ENCODE assay signal across 12 cellular contexts in the genomic region with DNA sequence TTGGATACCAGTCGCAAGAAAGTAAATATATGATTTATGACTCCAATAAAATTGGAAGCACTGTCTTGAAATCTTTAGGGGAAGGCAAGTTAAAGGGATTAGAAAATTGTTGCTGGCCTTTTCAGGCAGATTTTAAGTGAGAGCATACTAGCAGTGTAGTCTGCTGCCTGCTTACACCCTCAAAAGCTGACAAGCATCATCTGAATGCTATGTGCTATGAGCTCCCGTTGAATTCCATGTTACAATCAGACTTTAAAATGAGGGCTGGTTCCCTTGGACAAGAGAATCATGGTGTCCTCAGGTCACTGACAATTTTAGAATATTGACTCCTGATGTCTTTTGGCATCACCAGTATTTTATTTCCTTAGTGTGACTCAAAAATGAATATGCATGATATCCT.
"Had no signal": no experiment of that assay in that cellular context is flagged by ENCODE, and none has a peak within 500 bp of the region (broad histone marks: within the 10 kb centered on the region; RNA-seq: fewer than 3 reads in every experiment).

No MANE protein-coding gene starts in this region.

- H3K36me3 ChIP-seq: colonic mucosa, neutrophil, tibial artery, uterus had no signal

- H3K27me3 ChIP-seq: colonic mucosa, neutrophil, tibial artery, uterus had no signal

- DNase-seq: activated CD4-positive, alpha-beta T cell treated with anti-CD3 and anti-CD28 coated beads, Interleukin-2, amount 10 ng/mL, durations not matched to agents 7 days and 5 days; activated naive CD4-positive, alpha-beta T cell treated with Interleukin-2 at 50 U/mL for 16 hours; colonic mucosa; foreskin melanocyte; kidney glomerular epithelial cell; retina; stimulated activated CD4-positive, alpha-beta T cell treated with anti-CD3 and anti-CD28 coated beads, Interleukin-2, amount 100 ng/mL, for 48 hours; stimulated activated naive CD4-positive, alpha-beta T cell; tibial artery; uterus had no signal

- H3K27ac ChIP-seq: colonic mucosa, neutrophil had no signal

- ATAC-seq: activated T-helper 17 cell treated with anti-CD3 and anti-CD28 coated beads, Interleukin-2, amount 50 U/mL, for 72 hours had no signal

- H3K4me3 ChIP-seq: colonic mucosa, tibial artery, uterus had no signal

- H3K4me1 ChIP-seq: colonic mucosa, uterus had no signal

- H3K9me3 ChIP-seq: colonic mucosa, neutrophil, tibial artery, uterus had no signal
